In the genomic region with DNA sequence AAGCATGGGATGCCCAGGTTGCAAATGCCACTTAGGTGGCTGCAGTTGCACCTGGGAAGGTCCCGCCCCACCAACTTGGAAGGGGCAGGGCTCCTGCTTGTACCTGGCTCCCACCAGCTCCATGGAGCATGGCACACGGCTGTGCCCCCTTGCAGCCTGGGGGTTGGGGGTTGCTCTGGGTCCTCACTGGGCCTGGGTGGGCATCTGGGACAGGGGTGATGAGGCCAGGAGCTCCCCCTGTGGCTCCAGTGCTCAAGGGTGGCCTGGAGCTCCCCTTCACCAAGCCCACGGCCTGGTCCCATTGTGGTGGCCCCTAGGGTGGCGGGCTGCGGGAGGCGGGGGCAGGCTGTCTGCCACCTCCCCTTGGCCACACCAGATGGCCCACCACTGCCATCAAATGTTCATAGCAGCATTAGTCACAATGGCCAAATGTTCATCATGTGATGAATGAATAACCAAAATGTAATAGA, we compare ENCODE assay signal across 1 cellular context.
TF ChIP-seq lines count a peak whose summit lies in the region.

No MANE protein-coding gene starts in this region.

TF ChIP-seq in HepG2, 621 proteins besides CTCF, POLR2A, EP300 and RAD21 (continued from another document):
- TF ChIP-seq HNRNPL (IDR thresholded peaks at IDR 0.05; ENCODE audit: low read depth, low read length): peak; percentile 82; the same call in 1 of the 2 replicates
